Comparison of ENCODE assay signal across 8 cellular contexts in genomic region chr3:2099028-2099671, GRCh38. TPM values are rescaled to one million over a fixed set of nuclear protein-coding genes. Genes with fewer than 3 reads are reported as not detected.
DNase-seq lines count a peak whose midpoint lies in the region; FAIRE-seq and TF ChIP-seq lines count a peak whose summit lies in the region.

No MANE protein-coding gene starts in this region.

- H3K4me1 Mint-ChIP-seq in activated T-helper 1 cell treated with anti-CD3 and anti-CD28 coated beads, Interleukin-12 subunit alpha, Interleukin-12 subunit beta, Interleukin-2, Interleukin-4 antibody, amounts not matched to agents 30 ng/mL and 10 ng/mL and 1 ng/mL, durations not matched to agents 14 hours and 24 hours and 36 hours (ENCODE audit: low read depth) = peaks cover 5% of the 10 kb centered on the region

- H3K27ac Mint-ChIP-seq in activated T-helper 1 cell treated with anti-CD3 and anti-CD28 coated beads, Interleukin-12 subunit alpha, Interleukin-12 subunit beta, Interleukin-2, Interleukin-4 antibody, amounts not matched to agents 30 ng/mL and 10 ng/mL and 1 ng/mL, durations not matched to agents 14 hours and 24 hours and 36 hours = no peak overlapping the region

- WGBS in smooth muscle cell (ENCODE audit: low lambda C conversion rate) = 2% methylated on average over 43 of the region's 58 CpGs

- no peaks in the 10 kb centered on the region for H3K9me3 ChIP-seq in SK-N-MC (ENCODE audit: low read depth, low read length)
- H3K9me3 ChIP-seq in kidney (ENCODE audit: control insufficient read depth in 1 of 2, low read length in 2 of 2) = no peaks in the 10 kb centered on the region
- no peaks in the 10 kb centered on the region for H3K9me3 ChIP-seq in smooth muscle cell (replicated peaks; ENCODE audit: low read depth)

- H3K36me3 Mint-ChIP-seq in activated T-helper 1 cell treated with anti-CD3 and anti-CD28 coated beads, Interleukin-12 subunit alpha, Interleukin-12 subunit beta, Interleukin-2, Interleukin-4 antibody, amounts not matched to agents 30 ng/mL and 10 ng/mL and 1 ng/mL, durations not matched to agents 14 hours and 24 hours and 36 hours (ENCODE audit: low read depth) = peaks cover 2% of the 10 kb centered on the region

- no peaks in the 10 kb centered on the region for H4K20me1 ChIP-seq in smooth muscle cell (ENCODE audit: low read depth)

- TF ChIP-seq CTCF in kidney (IDR thresholded peaks at IDR 0.05; ENCODE audit: borderline replicate concordance, extremely low read depth, insufficient read depth) = no peak
- TF ChIP-seq CTCF in smooth muscle cell (IDR thresholded peaks at IDR 0.05; ENCODE audit: borderline replicate concordance, insufficient read depth, poor library complexity, severe bottlenecking) = no peak

- H3K27me3 Mint-ChIP-seq in activated T-helper 1 cell treated with anti-CD3 and anti-CD28 coated beads, Interleukin-12 subunit alpha, Interleukin-12 subunit beta, Interleukin-2, Interleukin-4 antibody, amounts not matched to agents 30 ng/mL and 10 ng/mL and 1 ng/mL, durations not matched to agents 14 hours and 24 hours and 36 hours (ENCODE audit: insufficient read depth) = peaks cover 32% of the 10 kb centered on the region

- H2AFZ ChIP-seq in smooth muscle cell (ENCODE audit: low read depth) = peak overlapping the region; percentile 88

- H3K4me2 ChIP-seq in smooth muscle cell = peak overlapping the region; percentile 91

- H3K36me3 ChIP-seq in SK-N-MC (ENCODE audit: insufficient read depth, low read length) (no peaks in the 10 kb centered on the region), kidney (ENCODE audit: control insufficient read depth in 1 of 2, insufficient read depth in 2 of 2, low read length in 2 of 2) (no peaks in the 10 kb centered on the region), smooth muscle cell (ENCODE audit: low read depth) (no peaks in the 10 kb centered on the region)

- peaks cover 5% of the 10 kb centered on the region for H3K79me2 ChIP-seq in smooth muscle cell (ENCODE audit: low read depth)

- peaks cover 0 to 5% of the 10 kb centered on the region in 2 donors for H3K4me1 ChIP-seq in kidney (ENCODE audit: control insufficient read depth in 1 of 2, insufficient read depth in 1 of 2, low read depth in 1 of 2, low read length in 2 of 2)
- peaks cover 19% of the 10 kb centered on the region for H3K4me1 ChIP-seq in smooth muscle cell (ENCODE audit: low read depth)

- H3K4me3 ChIP-seq in SK-N-MC (peak overlapping the region; percentile 81), kidney (ENCODE audit: low read length in 2 of 2) (peak overlapping the region; percentile 53 to 62), smooth muscle cell (peak overlapping the region; percentile 71)

- FAIRE-seq in kidney (lab: Jason Lieb, UNC) = no peak

- H3K4me3 Mint-ChIP-seq in activated T-helper 1 cell treated with anti-CD3 and anti-CD28 coated beads, Interleukin-12 subunit alpha, Interleukin-12 subunit beta, Interleukin-2, Interleukin-4 antibody, amounts not matched to agents 30 ng/mL and 10 ng/mL and 1 ng/mL, durations not matched to agents 14 hours and 24 hours and 36 hours = no peak overlapping the region

- no peaks in the 10 kb centered on the region for H3K9me3 Mint-ChIP-seq in activated T-helper 1 cell treated with anti-CD3 and anti-CD28 coated beads, Interleukin-12 subunit alpha, Interleukin-12 subunit beta, Interleukin-2, Interleukin-4 antibody, amounts not matched to agents 30 ng/mL and 10 ng/mL and 1 ng/mL, durations not matched to agents 14 hours and 24 hours and 36 hours

- DNase-seq in NCI-H2081 (lab: John Stamatoyannopoulos, UW) (peak; percentile 34 to 62), NCI-H2081 treated with DMSO at 0.1 percent for 48 hours (lab: John Stamatoyannopoulos, UW) (no peak), SK-N-MC (ENCODE audit: low read depth, low spot score) (no peak), kidney (peak; percentile 70), smooth muscle cell (lab: John Stamatoyannopoulos, UW; ENCODE audit: unreplicated experiment) (peak; percentile 42), NCI-H2107 treated with DMSO at 0.1 percent for 48 hours (lab: John Stamatoyannopoulos, UW; ENCODE audit: unreplicated experiment) (no peak), NOMO-1 treated with DMSO at 0.1 percent for 48 hours (lab: John Stamatoyannopoulos, UW; ENCODE audit: unreplicated experiment) (no peak)
- no peak for DNase-seq in activated T-helper 1 cell treated with anti-CD3 and anti-CD28 coated beads, Interleukin-12 subunit alpha, Interleukin-12 subunit beta, Interleukin-2, Interleukin-4 antibody, amounts not matched to agents 30 ng/mL and 10 ng/mL and 1 ng/mL, durations not matched to agents 14 hours and 24 hours and 36 hours (ENCODE audit: low spot score)

- H3K27ac ChIP-seq in SK-N-MC (no peak overlapping the region), kidney (ENCODE audit: low read depth in 2 of 2, low read length in 2 of 2) (peak overlapping the region in 1 of 2 donors; percentile 42), smooth muscle cell (ENCODE audit: low read depth) (no peak overlapping the region)

- peak overlapping the region; percentile 59 for H3K9ac ChIP-seq in SK-N-MC (ENCODE audit: insufficient read length)
- H3K9ac ChIP-seq in kidney (ENCODE audit: low read length in 2 of 2) = no peak overlapping the region
- H3K9ac ChIP-seq in smooth muscle cell (ENCODE audit: low read depth) = peak overlapping the region; percentile 49

- H3F3A ChIP-seq in smooth muscle cell (ENCODE audit: low read depth) = no peaks in the 10 kb centered on the region

- intact Hi-C loops in kidney (cut with DNase I) = no loop called here
- intact Hi-C loops in activated T-helper 1 cell treated with anti-CD3 and anti-CD28 coated beads, Interleukin-12 subunit alpha, Interleukin-12 subunit beta, Interleukin-2, Interleukin-4 antibody, amounts not matched to agents 30 ng/mL and 10 ng/mL and 1 ng/mL, durations not matched to agents 14 hours and 24 hours and 36 hours (cut with micrococcal nuclease) = no loop called here

- H3K27me3 ChIP-seq in smooth muscle cell (ENCODE audit: low read depth) = peaks cover 53% of the 10 kb centered on the region

RNA-seq across cellular contexts. Expression of gene CNTN4, which starts 0.5 kb away (rescaled TPM):
- total RNA-seq in kidney (13.4 TPM), smooth muscle cell (15.8 and 33.3 TPM in 2 replicates)
- polyA plus RNA-seq in kidney (ENCODE audit: insufficient read depth, low read depth, low replicate concordance) (2.2 TPM), smooth muscle cell (6.6 and 12.1 TPM in 2 replicates)
- total RNA-seq in activated T-helper 1 cell treated with anti-CD3 and anti-CD28 coated beads, Interleukin-12 subunit alpha, Interleukin-12 subunit beta, Interleukin-2, Interleukin-4 antibody, amounts not matched to agents 30 ng/mL and 10 ng/mL and 1 ng/mL, durations not matched to agents 14 hours and 24 hours and 36 hours = not detected in 2 replicates

Comparison
In these comparisons a context has a peak if more than half of its experiments do, and no peak if none do; other contexts are left out.
1. DNase-seq: peak in NCI-H2081 (2 of 2), kidney (single experiment) and smooth muscle cell (single experiment); none in NCI-H2081 treated with DMSO at 0.1 percent for 48 hours (single experiment), SK-N-MC (single experiment), NCI-H2107 treated with DMSO at 0.1 percent for 48 hours (single experiment), NOMO-1 treated with DMSO at 0.1 percent for 48 hours (single experiment) and activated T-helper 1 cell treated with anti-CD3 and anti-CD28 coated beads, Interleukin-12 subunit alpha, Interleukin-12 subunit beta, Interleukin-2, Interleukin-4 antibody, amounts not matched to agents 30 ng/mL and 10 ng/mL and 1 ng/mL, durations not matched to agents 14 hours and 24 hours and 36 hours (single experiment).
2. H3K9ac ChIP-seq: peak in SK-N-MC (single experiment) and smooth muscle cell (single experiment); none in kidney (0 of 2).
3. RNA of gene CNTN4, which starts 0.5 kb away (total RNA-seq): 15.8 to 33.3 TPM in smooth muscle cell and 13.4 TPM in kidney (single experiment); not detected in activated T-helper 1 cell treated with anti-CD3 and anti-CD28 coated beads, Interleukin-12 subunit alpha, Interleukin-12 subunit beta, Interleukin-2, Interleukin-4 antibody, amounts not matched to agents 30 ng/mL and 10 ng/mL and 1 ng/mL, durations not matched to agents 14 hours and 24 hours and 36 hours; every median in the first group is over 10 times any median in the second.
4. Peak in every context shown above with its lines, with median percentiles within 50 percentile points of each other: H3K4me3 ChIP-seq.